Comparison of ENCODE assay signal across 1 cellular context in the genomic region with DNA sequence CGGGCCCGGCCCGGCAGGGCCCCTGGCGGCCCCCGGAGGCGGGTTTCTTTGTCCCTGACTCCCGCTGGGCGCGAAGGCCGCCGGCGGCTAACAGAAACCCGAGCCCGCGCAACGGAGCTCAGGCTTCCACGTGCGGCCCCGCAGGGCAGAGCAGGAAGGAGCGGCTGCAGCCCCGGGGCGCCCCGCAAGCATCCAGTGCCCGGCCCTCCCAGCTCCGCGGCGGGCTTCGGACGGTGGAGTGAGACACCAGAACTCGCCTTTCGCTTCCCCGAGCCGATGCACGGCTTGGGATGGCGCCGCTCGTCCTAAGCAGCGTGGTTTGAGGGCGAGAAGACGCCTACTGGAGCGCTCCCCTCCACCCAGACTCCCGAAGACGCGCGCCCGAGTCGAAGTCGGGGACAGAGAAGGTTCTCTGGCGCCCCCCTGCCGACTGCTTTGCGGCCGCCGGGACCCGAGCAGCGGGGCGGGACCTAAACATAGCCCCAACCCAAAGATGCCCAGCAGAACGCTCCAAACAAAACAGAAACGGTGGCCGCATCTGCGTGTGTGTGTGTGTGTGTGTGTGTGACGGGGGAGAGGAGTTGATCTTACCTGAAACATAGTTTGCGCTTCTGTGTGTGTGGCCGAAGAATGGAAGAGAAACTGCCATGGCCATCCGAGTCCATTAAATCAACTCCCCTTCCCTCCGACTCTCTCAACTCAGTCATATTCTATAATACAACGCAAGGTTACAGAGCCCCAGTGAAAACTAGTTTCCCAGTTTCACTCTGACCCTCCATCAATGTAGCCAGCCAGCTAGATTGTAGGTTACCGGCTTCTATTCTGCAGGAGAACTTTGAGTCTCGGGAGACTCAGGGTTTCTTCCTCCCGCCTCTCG.
TF ChIP-seq lines count a peak whose summit lies in the region.

No MANE protein-coding gene starts in this region.

TF ChIP-seq in HepG2, 621 proteins besides CTCF, POLR2A, EP300 and RAD21 (continued from another document and continues in another):
- TF ChIP-seq, protein P1, sequence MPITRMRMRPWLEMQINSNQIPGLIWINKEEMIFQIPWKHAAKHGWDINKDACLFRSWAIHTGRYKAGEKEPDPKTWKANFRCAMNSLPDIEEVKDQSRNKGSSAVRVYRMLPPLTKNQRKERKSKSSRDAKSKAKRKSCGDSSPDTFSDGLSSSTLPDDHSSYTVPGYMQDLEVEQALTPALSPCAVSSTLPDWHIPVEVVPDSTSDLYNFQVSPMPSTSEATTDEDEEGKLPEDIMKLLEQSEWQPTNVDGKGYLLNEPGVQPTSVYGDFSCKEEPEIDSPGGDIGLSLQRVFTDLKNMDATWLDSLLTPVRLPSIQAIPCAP (CRISPR knock-in tag; IDR thresholded peaks at IDR 0.05; ENCODE audit: low read depth) = no peak
- TF ChIP-seq ZNF232 (CRISPR knock-in tag; IDR thresholded peaks at IDR 0.05; ENCODE audit: borderline replicate concordance) = no peak
- TF ChIP-seq ZNF275 (CRISPR knock-in tag; IDR thresholded peaks at IDR 0.05; ENCODE audit: borderline replicate concordance) = no peak
- no peak for TF ChIP-seq ZNF136 (CRISPR knock-in tag; IDR thresholded peaks at IDR 0.05; ENCODE audit: low read depth)
- TF ChIP-seq JUN (CRISPR knock-in tag; IDR thresholded peaks at IDR 0.05) = no peak
- TF ChIP-seq TMF1 (CRISPR knock-in tag; IDR thresholded peaks at IDR 0.05; ENCODE audit: low read depth) = peak; percentile 43; the same call in 1 of the 2 replicates
- 0 out of 2 replicates have a peak, but pooled peaks have one; percentile 18 for TF ChIP-seq YEATS4 (CRISPR knock-in tag; IDR thresholded peaks at IDR 0.05; ENCODE audit: borderline replicate concordance)
- TF ChIP-seq KDM1A (CRISPR knock-in tag; IDR thresholded peaks at IDR 0.05) = no peak
- TF ChIP-seq, protein P2, sequence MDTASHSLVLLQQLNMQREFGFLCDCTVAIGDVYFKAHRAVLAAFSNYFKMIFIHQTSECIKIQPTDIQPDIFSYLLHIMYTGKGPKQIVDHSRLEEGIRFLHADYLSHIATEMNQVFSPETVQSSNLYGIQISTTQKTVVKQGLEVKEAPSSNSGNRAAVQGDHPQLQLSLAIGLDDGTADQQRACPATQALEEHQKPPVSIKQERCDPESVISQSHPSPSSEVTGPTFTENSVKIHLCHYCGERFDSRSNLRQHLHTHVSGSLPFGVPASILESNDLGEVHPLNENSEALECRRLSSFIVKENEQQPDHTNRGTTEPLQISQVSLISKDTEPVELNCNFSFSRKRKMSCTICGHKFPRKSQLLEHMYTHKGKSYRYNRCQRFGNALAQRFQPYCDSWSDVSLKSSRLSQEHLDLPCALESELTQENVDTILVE (CRISPR knock-in tag; IDR thresholded peaks at IDR 0.05) = no peak
- TF ChIP-seq ZNF691 (CRISPR knock-in tag; IDR thresholded peaks at IDR 0.05; ENCODE audit: borderline replicate concordance, low read depth) = 0 out of 2 replicates have a peak, but pooled peaks have one; percentile 15
- TF ChIP-seq, protein P3, sequence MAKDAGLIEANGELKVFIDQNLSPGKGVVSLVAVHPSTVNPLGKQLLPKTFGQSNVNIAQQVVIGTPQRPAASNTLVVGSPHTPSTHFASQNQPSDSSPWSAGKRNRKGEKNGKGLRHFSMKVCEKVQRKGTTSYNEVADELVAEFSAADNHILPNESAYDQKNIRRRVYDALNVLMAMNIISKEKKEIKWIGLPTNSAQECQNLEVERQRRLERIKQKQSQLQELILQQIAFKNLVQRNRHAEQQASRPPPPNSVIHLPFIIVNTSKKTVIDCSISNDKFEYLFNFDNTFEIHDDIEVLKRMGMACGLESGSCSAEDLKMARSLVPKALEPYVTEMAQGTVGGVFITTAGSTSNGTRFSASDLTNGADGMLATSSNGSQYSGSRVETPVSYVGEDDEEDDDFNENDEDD (CRISPR knock-in tag; IDR thresholded peaks at IDR 0.05; ENCODE audit: borderline replicate concordance) = 0 out of 2 replicates have a peak, but pooled peaks have one; percentile 28
- no peak for TF ChIP-seq FOSL1 (CRISPR knock-in tag; IDR thresholded peaks at IDR 0.05; ENCODE audit: borderline replicate concordance)
- TF ChIP-seq ZKSCAN1 (IDR thresholded peaks at IDR 0.05; ENCODE audit: low read length) = no peak
- no peak for TF ChIP-seq GABPB1 (CRISPR knock-in tag; IDR thresholded peaks at IDR 0.05)
- TF ChIP-seq REPIN1 (CRISPR knock-in tag; IDR thresholded peaks at IDR 0.05; ENCODE audit: borderline replicate concordance, low read depth) = no peak
- TF ChIP-seq, protein P4, sequence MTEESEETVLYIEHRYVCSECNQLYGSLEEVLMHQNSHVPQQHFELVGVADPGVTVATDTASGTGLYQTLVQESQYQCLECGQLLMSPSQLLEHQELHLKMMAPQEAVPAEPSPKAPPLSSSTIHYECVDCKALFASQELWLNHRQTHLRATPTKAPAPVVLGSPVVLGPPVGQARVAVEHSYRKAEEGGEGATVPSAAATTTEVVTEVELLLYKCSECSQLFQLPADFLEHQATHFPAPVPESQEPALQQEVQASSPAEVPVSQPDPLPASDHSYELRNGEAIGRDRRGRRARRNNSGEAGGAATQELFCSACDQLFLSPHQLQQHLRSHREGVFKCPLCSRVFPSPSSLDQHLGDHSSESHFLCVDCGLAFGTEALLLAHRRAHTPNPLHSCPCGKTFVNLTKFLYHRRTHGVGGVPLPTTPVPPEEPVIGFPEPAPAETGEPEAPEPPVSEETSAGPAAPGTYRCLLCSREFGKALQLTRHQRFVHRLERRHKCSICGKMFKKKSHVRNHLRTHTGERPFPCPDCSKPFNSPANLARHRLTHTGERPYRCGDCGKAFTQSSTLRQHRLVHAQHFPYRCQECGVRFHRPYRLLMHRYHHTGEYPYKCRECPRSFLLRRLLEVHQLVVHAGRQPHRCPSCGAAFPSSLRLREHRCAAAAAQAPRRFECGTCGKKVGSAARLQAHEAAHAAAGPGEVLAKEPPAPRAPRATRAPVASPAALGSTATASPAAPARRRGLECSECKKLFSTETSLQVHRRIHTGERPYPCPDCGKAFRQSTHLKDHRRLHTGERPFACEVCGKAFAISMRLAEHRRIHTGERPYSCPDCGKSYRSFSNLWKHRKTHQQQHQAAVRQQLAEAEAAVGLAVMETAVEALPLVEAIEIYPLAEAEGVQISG (CRISPR knock-in tag; IDR thresholded peaks at IDR 0.05) = peak; percentile 37; the same call in 1 of the 2 replicates
- TF ChIP-seq UBTF (CRISPR knock-in tag; IDR thresholded peaks at IDR 0.05) = peak; percentile 52; the same call in 1 of the 2 replicates
- TF ChIP-seq ATRX (CRISPR knock-in tag; IDR thresholded peaks at IDR 0.05; ENCODE audit: borderline replicate concordance) = no peak
- peak; percentile 61; the same call in 1 of the 2 replicates for TF ChIP-seq EZH2 (conservative IDR thresholded peaks at IDR 0.05; ENCODE audit: low read depth, low read length)
- TF ChIP-seq PLSCR1 (CRISPR knock-in tag; IDR thresholded peaks at IDR 0.05; ENCODE audit: borderline replicate concordance) = no peak
- TF ChIP-seq ZNF317 (CRISPR knock-in tag; IDR thresholded peaks at IDR 0.05) = no peak
- TF ChIP-seq RORA (CRISPR knock-in tag; IDR thresholded peaks at IDR 0.05) = no peak
- TF ChIP-seq ZNF768 (CRISPR knock-in tag; IDR thresholded peaks at IDR 0.05) = 0 out of 2 replicates have a peak, but pooled peaks have one; percentile 32
- no peak for TF ChIP-seq ZNF337 (CRISPR knock-in tag; IDR thresholded peaks at IDR 0.05; ENCODE audit: borderline replicate concordance, low read depth)
- TF ChIP-seq, protein P5, sequence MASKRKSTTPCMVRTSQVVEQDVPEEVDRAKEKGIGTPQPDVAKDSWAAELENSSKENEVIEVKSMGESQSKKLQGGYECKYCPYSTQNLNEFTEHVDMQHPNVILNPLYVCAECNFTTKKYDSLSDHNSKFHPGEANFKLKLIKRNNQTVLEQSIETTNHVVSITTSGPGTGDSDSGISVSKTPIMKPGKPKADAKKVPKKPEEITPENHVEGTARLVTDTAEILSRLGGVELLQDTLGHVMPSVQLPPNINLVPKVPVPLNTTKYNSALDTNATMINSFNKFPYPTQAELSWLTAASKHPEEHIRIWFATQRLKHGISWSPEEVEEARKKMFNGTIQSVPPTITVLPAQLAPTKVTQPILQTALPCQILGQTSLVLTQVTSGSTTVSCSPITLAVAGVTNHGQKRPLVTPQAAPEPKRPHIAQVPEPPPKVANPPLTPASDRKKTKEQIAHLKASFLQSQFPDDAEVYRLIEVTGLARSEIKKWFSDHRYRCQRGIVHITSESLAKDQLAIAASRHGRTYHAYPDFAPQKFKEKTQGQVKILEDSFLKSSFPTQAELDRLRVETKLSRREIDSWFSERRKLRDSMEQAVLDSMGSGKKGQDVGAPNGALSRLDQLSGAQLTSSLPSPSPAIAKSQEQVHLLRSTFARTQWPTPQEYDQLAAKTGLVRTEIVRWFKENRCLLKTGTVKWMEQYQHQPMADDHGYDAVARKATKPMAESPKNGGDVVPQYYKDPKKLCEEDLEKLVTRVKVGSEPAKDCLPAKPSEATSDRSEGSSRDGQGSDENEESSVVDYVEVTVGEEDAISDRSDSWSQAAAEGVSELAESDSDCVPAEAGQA (IDR thresholded peaks at IDR 0.05; ENCODE audit: low read depth) = no peak
- TF ChIP-seq, protein P5 (CRISPR knock-in tag; IDR thresholded peaks at IDR 0.05; ENCODE audit: borderline replicate concordance) = no peak
- TF ChIP-seq AKAP8 (CRISPR knock-in tag; IDR thresholded peaks at IDR 0.05) = no peak
- no peak for TF ChIP-seq SOX13 (IDR thresholded peaks at IDR 0.05)
- TF ChIP-seq SOX13 (CRISPR knock-in tag; conservative IDR thresholded peaks at IDR 0.05 in 1 of 2, IDR thresholded peaks at IDR 0.05 in 1 of 2) = 0 out of 4 replicates have a peak, but pooled peaks of 1 of the 2 experiments have one; percentile 5
- TF ChIP-seq SMARCE1 (IDR thresholded peaks at IDR 0.05; ENCODE audit: borderline replicate concordance) = no peak
- no peak for TF ChIP-seq ZBTB46 (CRISPR knock-in tag; IDR thresholded peaks at IDR 0.05; ENCODE audit: borderline replicate concordance)
- no peak for TF ChIP-seq ZNF143 (CRISPR knock-in tag; IDR thresholded peaks at IDR 0.05)
- no peak for TF ChIP-seq ARNT (IDR thresholded peaks at IDR 0.05)
